Comparison of ENCODE assay signal across 17 cellular contexts in genomic region chr12:19654630-19655384, GRCh38.
DNase-seq lines count a peak whose midpoint lies in the region; ATAC-seq, FAIRE-seq and TF ChIP-seq lines count a peak whose summit lies in the region.
"Had no signal": no experiment of that assay in that cellular context is flagged by ENCODE, and none has a peak within 500 bp of the region (broad histone marks: within the 10 kb centered on the region; RNA-seq: fewer than 3 reads in every experiment).

No MANE protein-coding gene starts in this region.

- H3K27ac Mint-ChIP-seq in activated CD8-positive, alpha-beta T cell treated with anti-CD3 and anti-CD28 coated beads for 36 hours = no peak overlapping the region
- H3K27ac Mint-ChIP-seq: activated naive CD8-positive, alpha-beta T cell treated with anti-CD3 and anti-CD28 coated beads, Interleukin-2, amount 10 ng/mL, durations not matched to agents 7 days and 5 days; naive B cell had no signal

- H3K4me1 Mint-ChIP-seq in activated CD8-positive, alpha-beta T cell treated with anti-CD3 and anti-CD28 coated beads for 36 hours (ENCODE audit: low read depth) = peaks cover 6% of the 10 kb centered on the region
- H3K4me1 Mint-ChIP-seq: naive B cell had no signal

- no peak for TF ChIP-seq EP300 in upper lobe of left lung (IDR thresholded peaks at IDR 0.05)

- ATAC-seq in right cardiac atrium (no peak), upper lobe of left lung (ENCODE audit: low FRiP score in 2 of 2) (no peak), GM18867 (IDR thresholded peaks at IDR 0.05; ENCODE audit: unreplicated experiment) (no peak)
- no peak for ATAC-seq in activated CD8-positive, alpha-beta T cell treated with anti-CD3 and anti-CD28 coated beads for 36 hours

- H3K36me3 ChIP-seq in cardiac muscle cell (no peaks in the 10 kb centered on the region), hepatocyte (replicated peaks; ENCODE audit: insufficient read depth, low read depth) (no peaks in the 10 kb centered on the region), upper lobe of left lung (no peaks in the 10 kb centered on the region)
- H3K36me3 ChIP-seq: right lobe of liver had no signal

- no peak overlapping the region for H3K27ac ChIP-seq in cardiac muscle cell
- H3K27ac ChIP-seq in right cardiac atrium (ENCODE audit: low read length) = no peak overlapping the region
- H3K27ac ChIP-seq in hepatocyte = peak overlapping the region; percentile 13
- H3K27ac ChIP-seq in upper lobe of left lung = peak overlapping the region; percentile 28 to 67 (median 46)
- H3K27ac ChIP-seq: PC-9 had no signal

- no peak overlapping the region for H3K4me3 Mint-ChIP-seq in activated CD8-positive, alpha-beta T cell treated with anti-CD3 and anti-CD28 coated beads for 36 hours
- H3K4me3 Mint-ChIP-seq: activated naive CD8-positive, alpha-beta T cell treated with anti-CD3 and anti-CD28 coated beads, Interleukin-2, amount 10 ng/mL, durations not matched to agents 7 days and 5 days; naive B cell had no signal

- POLR2A ChIA-PET in activated CD8-positive, alpha-beta T cell treated with anti-CD3 and anti-CD28 coated beads for 36 hours (lab: Charles Lee) = no interaction called here

- 61% methylated on average over 5 of the region's 5 CpGs for WGBS in right cardiac atrium
- 68% methylated on average over 5 of the region's 5 CpGs for WGBS in hepatocyte (ENCODE audit: low lambda C conversion rate, missing lambda C conversion rate)
- WGBS in upper lobe of left lung, 2 donors = 58 to 61% methylated on average over 5 of the region's 5 CpGs

- no peaks in the 10 kb centered on the region for H3K9me3 ChIP-seq in cardiac muscle cell (ENCODE audit: low read depth)
- no peaks in the 10 kb centered on the region for H3K9me3 ChIP-seq in right cardiac atrium (ENCODE audit: control insufficient read depth, low read length)
- no peaks in the 10 kb centered on the region for H3K9me3 ChIP-seq in hepatocyte (ENCODE audit: low read depth)
- H3K9me3 ChIP-seq in upper lobe of left lung = no peaks in the 10 kb centered on the region
- H3K9me3 ChIP-seq: right lobe of liver had no signal

- H3K4me1 ChIP-seq in cardiac muscle cell (ENCODE audit: low read depth) = no peaks in the 10 kb centered on the region
- no peaks in the 10 kb centered on the region for H3K4me1 ChIP-seq in right cardiac atrium (ENCODE audit: control insufficient read depth, insufficient read depth, low read length)
- no peaks in the 10 kb centered on the region for H3K4me1 ChIP-seq in hepatocyte (ENCODE audit: insufficient read depth)
- H3K4me1 ChIP-seq in upper lobe of left lung = peaks cover 0 to 4% (median 0%) of the 10 kb centered on the region in 4 donors
- H3K4me1 ChIP-seq: right lobe of liver had no signal

- intact Hi-C loops in right cardiac atrium (cut with DNase I) = no loop called here
- intact Hi-C loops in activated CD8-positive, alpha-beta T cell treated with anti-CD3 and anti-CD28 coated beads for 36 hours (cut with micrococcal nuclease) = no loop called here

- no peaks in the 10 kb centered on the region for H3K9me2 ChIP-seq in hepatocyte (replicated peaks; ENCODE audit: insufficient read depth)

- H3K9me3 Mint-ChIP-seq in activated CD8-positive, alpha-beta T cell treated with anti-CD3 and anti-CD28 coated beads for 36 hours = no peaks in the 10 kb centered on the region
- H3K9me3 Mint-ChIP-seq: naive B cell had no signal

- no peak for FAIRE-seq in GM19239 (lab: Jason Lieb, UNC)
- FAIRE-seq: A204.1 had no signal

- H4K20me1 ChIP-seq in hepatocyte (ENCODE audit: insufficient read depth, poor library complexity, severe bottlenecking) = no peaks in the 10 kb centered on the region

- TF ChIP-seq POLR2A in upper lobe of left lung (IDR thresholded peaks at IDR 0.05) = no peak

- H3K27me3 ChIP-seq in cardiac muscle cell = no peaks in the 10 kb centered on the region
- H3K27me3 ChIP-seq in right cardiac atrium (ENCODE audit: control insufficient read depth, insufficient read depth) = no peaks in the 10 kb centered on the region
- no peaks in the 10 kb centered on the region for H3K27me3 ChIP-seq in hepatocyte
- H3K27me3 ChIP-seq in upper lobe of left lung = no peaks in the 10 kb centered on the region
- H3K27me3 ChIP-seq: right lobe of liver had no signal

- CTCF ChIA-PET in activated CD8-positive, alpha-beta T cell treated with anti-CD3 and anti-CD28 coated beads for 36 hours (lab: Charles Lee) = no interaction called here

- H3K4me3 ChIP-seq in cardiac muscle cell = no peak overlapping the region
- no peak overlapping the region for H3K4me3 ChIP-seq in right cardiac atrium (ENCODE audit: low read length)
- no peak overlapping the region for H3K4me3 ChIP-seq in hepatocyte
- no peak overlapping the region for H3K4me3 ChIP-seq in upper lobe of left lung
- H3K4me3 ChIP-seq: PC-9, right lobe of liver had no signal

- no peaks in the 10 kb centered on the region for H3K27me3 Mint-ChIP-seq in activated CD8-positive, alpha-beta T cell treated with anti-CD3 and anti-CD28 coated beads for 36 hours
- H3K27me3 Mint-ChIP-seq: activated naive CD8-positive, alpha-beta T cell treated with anti-CD3 and anti-CD28 coated beads, Interleukin-2, amount 10 ng/mL, durations not matched to agents 7 days and 5 days; naive B cell had no signal

- H3K36me3 Mint-ChIP-seq in activated CD8-positive, alpha-beta T cell treated with anti-CD3 and anti-CD28 coated beads for 36 hours (ENCODE audit: low read depth) = no peaks in the 10 kb centered on the region
- H3K36me3 Mint-ChIP-seq: naive B cell had no signal

- TF ChIP-seq CTCF in cardiac muscle cell (IDR thresholded peaks at IDR 0.05; ENCODE audit: low read depth, low read length) = peak; percentile 5
- TF ChIP-seq CTCF in hepatocyte (IDR thresholded peaks at IDR 0.05; ENCODE audit: poor library complexity) = no peak
- no peak for TF ChIP-seq CTCF in upper lobe of left lung (IDR thresholded peaks at IDR 0.05)
- no peak for TF ChIP-seq CTCF in activated CD8-positive, alpha-beta T cell treated with anti-CD3 and anti-CD28 coated beads for 36 hours (IDR thresholded peaks at IDR 0.05)

- H3K79me2 ChIP-seq in hepatocyte = no peaks in the 10 kb centered on the region

- DNase-seq in cardiac muscle cell (ENCODE audit: low read depth in 1 of 2, low spot score in 1 of 2) = peak in 1 of 2 donors; percentile 19
- no peak for DNase-seq in right cardiac atrium
- peak; percentile 13 for DNase-seq in brain pericyte (ENCODE audit: low read depth, low spot score)
- no peak for DNase-seq in hepatocyte (ENCODE audit: low spot score)
- no peak for DNase-seq in upper lobe of left lung
- no peak for DNase-seq in activated CD8-positive, alpha-beta T cell treated with anti-CD3 and anti-CD28 coated beads for 36 hours
- no peak for DNase-seq in GM19239 (ENCODE audit: insufficient read length, low spot score)
- DNase-seq: activated naive CD8-positive, alpha-beta T cell treated with anti-CD3 and anti-CD28 coated beads, Interleukin-2, amount 10 ng/mL, durations not matched to agents 7 days and 5 days; activated T-cell treated with anti-CD3 and anti-CD28 coated beads, Interleukin-2, amount 50 U/mL, for 1 hour; left cardiac atrium; naive B cell; NCI-H1436 treated with DMSO at 0.1 percent for 48 hours; PC-9; right lobe of liver; substantia nigra had no signal

- H3K4me2 ChIP-seq in hepatocyte = no peak overlapping the region
- H3K4me2 ChIP-seq: PC-9 had no signal

- H2AFZ ChIP-seq in hepatocyte = no peak overlapping the region
- H2AFZ ChIP-seq: PC-9 had no signal

Comparison
In these comparisons a context has a peak if more than half of its experiments do, and no peak if none do; other contexts are left out.
1. H3K27ac ChIP-seq: peak in hepatocyte (single experiment) and upper lobe of left lung (4 of 4); none in cardiac muscle cell (single experiment) and right cardiac atrium (single experiment).